In genomic region chr10:14864466-14864865, GRCh38 we compare ENCODE assay signal across 2 cellular contexts. TPM values are rescaled to one million over a fixed set of nuclear protein-coding genes. Genes with fewer than 3 reads are reported as not detected.
"Had no signal": no experiment of that assay in that cellular context is flagged by ENCODE, and none has a peak within 500 bp of the region (broad histone marks: within the 10 kb centered on the region; RNA-seq: fewer than 3 reads in every experiment).

No MANE protein-coding gene starts in this region.

RNA-seq across cellular contexts. Expression of gene SUV39H2, which starts 14.2 kb away (rescaled TPM):
- total RNA-seq: ascending aorta had no signal

RNA-seq across cellular contexts. Expression of gene CDNF, which starts 26.6 kb away (rescaled TPM):
- total RNA-seq: ascending aorta, cerebellum had no signal
